7 cellular contexts compared by ENCODE assay signal in the genomic region with DNA sequence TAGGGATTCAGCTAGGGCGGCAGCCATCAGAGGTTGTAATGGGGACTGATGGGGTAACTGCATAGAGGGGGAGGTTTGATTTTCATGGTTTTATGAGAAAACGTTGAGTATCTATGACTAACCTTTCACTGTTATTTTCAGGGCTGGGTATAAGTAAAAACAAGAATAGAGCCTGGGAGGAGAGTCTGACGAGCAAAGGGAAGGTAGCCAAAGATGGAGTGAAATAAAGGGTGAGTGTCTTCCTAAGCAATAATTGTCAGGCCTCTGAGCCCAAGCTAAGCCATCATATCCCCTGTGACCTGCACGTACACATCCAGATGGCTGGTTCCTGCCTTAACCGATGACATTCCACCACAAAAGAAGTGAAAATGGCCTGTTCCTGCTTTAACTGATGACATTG.
DNase-seq lines count a peak whose midpoint lies in the region; ATAC-seq lines count a peak whose summit lies in the region.
"Not testable (repeated sequence)": the region's sequence is repeated elsewhere in the genome, so short reads cannot be mapped to it uniquely, and the experiment has no call there.

No MANE protein-coding gene starts in this region.

- not testable (repeated sequence) for DNase-seq in T-helper 2 cell treated with Interferon-gamma antibody and Interleukin-4, amounts not matched to agents 5 μg/mL and 100 μg/mL, for 36 hours (ENCODE audit: low spot score); activated CD4-positive, alpha-beta T cell treated with anti-CD3 and anti-CD28 coated beads, Interleukin-2, amount 10 ng/mL, durations not matched to agents 24 days and 14 days; activated CD4-positive, alpha-beta memory T cell treated with anti-CD3 and anti-CD28 coated beads for 36 hours; activated T-cell treated with anti-CD3 and anti-CD28 coated beads, Interleukin-2, amount 50 U/mL, for 72 hours; activated T-helper 2 cell treated with anti-CD3 and anti-CD28 coated beads, Interferon-gamma antibody, Interleukin-2, Interleukin-4, amounts not matched to agents 10 μg/mL and 5 μg/mL and 100 μg/mL, durations not matched to agents 14 hours and 24 hours and 36 hours (ENCODE audit: low spot score); activated naive CD4-positive, alpha-beta T cell treated with anti-CD3 and anti-CD28 coated beads, Interleukin-2, amount 50 U/mL, for 72 hours (ENCODE audit: low spot score in 2 of 2)

- CTCF ChIA-PET in activated CD4-positive, alpha-beta memory T cell treated with anti-CD3 and anti-CD28 coated beads for 36 hours (lab: Charles Lee): not testable (repeated sequence)

- H3K27ac Mint-ChIP-seq in T-helper 2 cell treated with Interferon-gamma antibody and Interleukin-4, amounts not matched to agents 5 μg/mL and 100 μg/mL, for 36 hours: peak overlapping the region; percentile 32
- H3K27ac Mint-ChIP-seq in activated CD4-positive, alpha-beta T cell treated with anti-CD3 and anti-CD28 coated beads, Interleukin-2, amount 10 ng/mL, durations not matched to agents 24 days and 14 days: peak overlapping the region; percentile 44
- peak overlapping the region; percentile 71 for H3K27ac Mint-ChIP-seq in activated CD4-positive, alpha-beta memory T cell treated with anti-CD3 and anti-CD28 coated beads for 36 hours
- peak overlapping the region; percentile 10 for H3K27ac Mint-ChIP-seq in activated T-cell treated with anti-CD3 and anti-CD28 coated beads, Interleukin-2, amount 50 U/mL, for 72 hours
- peak overlapping the region; percentile 38 for H3K27ac Mint-ChIP-seq in activated T-helper 2 cell treated with anti-CD3 and anti-CD28 coated beads, Interferon-gamma antibody, Interleukin-2, Interleukin-4, amounts not matched to agents 10 μg/mL and 5 μg/mL and 100 μg/mL, durations not matched to agents 14 hours and 24 hours and 36 hours
- H3K27ac Mint-ChIP-seq in activated naive CD4-positive, alpha-beta T cell treated with anti-CD3 and anti-CD28 coated beads, Interleukin-2, amount 50 U/mL, for 72 hours: peak overlapping the region; percentile 64 to 65
- peak overlapping the region; percentile 21 for H3K27ac Mint-ChIP-seq in stimulated activated memory B cell treated with anti-CD40 and anti-IgM and Interleukin-4, amounts not matched to agents 10 μg/mL and 1 μg/mL and 100 μg/mL, for 72 hours

- peak in 1 of 2 donors; percentile 48 for ATAC-seq in activated T-cell treated with anti-CD3 and anti-CD28 coated beads, Interleukin-2, amount 50 U/mL, for 72 hours (replicated peaks in 1 of 2)
- peak; percentile 56 to 67 for ATAC-seq in activated naive CD4-positive, alpha-beta T cell treated with anti-CD3 and anti-CD28 coated beads, Interleukin-2, amount 50 U/mL, for 72 hours
- not testable (repeated sequence) for ATAC-seq in stimulated activated memory B cell treated with anti-CD40 and anti-IgM and Interleukin-4, amounts not matched to agents 10 μg/mL and 1 μg/mL and 100 μg/mL, for 72 hours

- H3K36me3 Mint-ChIP-seq in T-helper 2 cell treated with Interferon-gamma antibody and Interleukin-4, amounts not matched to agents 5 μg/mL and 100 μg/mL, for 36 hours (ENCODE audit: low read depth): peaks cover 29% of the 10 kb centered on the region
- peaks cover 11% of the 10 kb centered on the region for H3K36me3 Mint-ChIP-seq in activated CD4-positive, alpha-beta T cell treated with anti-CD3 and anti-CD28 coated beads, Interleukin-2, amount 10 ng/mL, durations not matched to agents 24 days and 14 days (ENCODE audit: low read depth)
- H3K36me3 Mint-ChIP-seq in activated CD4-positive, alpha-beta memory T cell treated with anti-CD3 and anti-CD28 coated beads for 36 hours; activated T-cell treated with anti-CD3 and anti-CD28 coated beads, Interleukin-2, amount 50 U/mL, for 72 hours (ENCODE audit: insufficient read depth in 2 of 2); stimulated activated memory B cell treated with anti-CD40 and anti-IgM and Interleukin-4, amounts not matched to agents 10 μg/mL and 1 μg/mL and 100 μg/mL, for 72 hours: not testable (repeated sequence)
- peaks cover 21% of the 10 kb centered on the region for H3K36me3 Mint-ChIP-seq in activated T-helper 2 cell treated with anti-CD3 and anti-CD28 coated beads, Interferon-gamma antibody, Interleukin-2, Interleukin-4, amounts not matched to agents 10 μg/mL and 5 μg/mL and 100 μg/mL, durations not matched to agents 14 hours and 24 hours and 36 hours (ENCODE audit: low read depth)
- peaks cover 11 to 12% of the 10 kb centered on the region in 2 donors for H3K36me3 Mint-ChIP-seq in activated naive CD4-positive, alpha-beta T cell treated with anti-CD3 and anti-CD28 coated beads, Interleukin-2, amount 50 U/mL, for 72 hours

- H3K4me1 Mint-ChIP-seq in T-helper 2 cell treated with Interferon-gamma antibody and Interleukin-4, amounts not matched to agents 5 μg/mL and 100 μg/mL, for 36 hours (ENCODE audit: low read depth): peaks cover 54% of the 10 kb centered on the region
- peaks cover 59% of the 10 kb centered on the region for H3K4me1 Mint-ChIP-seq in activated CD4-positive, alpha-beta T cell treated with anti-CD3 and anti-CD28 coated beads, Interleukin-2, amount 10 ng/mL, durations not matched to agents 24 days and 14 days
- peaks cover 52% of the 10 kb centered on the region for H3K4me1 Mint-ChIP-seq in activated CD4-positive, alpha-beta memory T cell treated with anti-CD3 and anti-CD28 coated beads for 36 hours (ENCODE audit: low read depth)
- not testable (repeated sequence) for H3K4me1 Mint-ChIP-seq in activated T-cell treated with anti-CD3 and anti-CD28 coated beads, Interleukin-2, amount 50 U/mL, for 72 hours (ENCODE audit: low read depth)
- peaks cover 58% of the 10 kb centered on the region for H3K4me1 Mint-ChIP-seq in activated T-helper 2 cell treated with anti-CD3 and anti-CD28 coated beads, Interferon-gamma antibody, Interleukin-2, Interleukin-4, amounts not matched to agents 10 μg/mL and 5 μg/mL and 100 μg/mL, durations not matched to agents 14 hours and 24 hours and 36 hours (ENCODE audit: low read depth)
- H3K4me1 Mint-ChIP-seq in stimulated activated memory B cell treated with anti-CD40 and anti-IgM and Interleukin-4, amounts not matched to agents 10 μg/mL and 1 μg/mL and 100 μg/mL, for 72 hours: peaks cover 26% of the 10 kb centered on the region

- H3K4me3 Mint-ChIP-seq in T-helper 2 cell treated with Interferon-gamma antibody and Interleukin-4, amounts not matched to agents 5 μg/mL and 100 μg/mL, for 36 hours; activated CD4-positive, alpha-beta T cell treated with anti-CD3 and anti-CD28 coated beads, Interleukin-2, amount 10 ng/mL, durations not matched to agents 24 days and 14 days; activated CD4-positive, alpha-beta memory T cell treated with anti-CD3 and anti-CD28 coated beads for 36 hours; activated T-helper 2 cell treated with anti-CD3 and anti-CD28 coated beads, Interferon-gamma antibody, Interleukin-2, Interleukin-4, amounts not matched to agents 10 μg/mL and 5 μg/mL and 100 μg/mL, durations not matched to agents 14 hours and 24 hours and 36 hours (ENCODE audit: low read depth); stimulated activated memory B cell treated with anti-CD40 and anti-IgM and Interleukin-4, amounts not matched to agents 10 μg/mL and 1 μg/mL and 100 μg/mL, for 72 hours: not testable (repeated sequence)
- peak overlapping the region in 1 of 2 donors; percentile 50 for H3K4me3 Mint-ChIP-seq in activated T-cell treated with anti-CD3 and anti-CD28 coated beads, Interleukin-2, amount 50 U/mL, for 72 hours

- intact Hi-C loops in activated CD4-positive, alpha-beta T cell treated with anti-CD3 and anti-CD28 coated beads, Interleukin-2, amount 10 ng/mL, durations not matched to agents 24 days and 14 days (cut with micrococcal nuclease): loop anchor here (10.0 kb wide), 1 partner anchor 207 kb away; no protein-coding TSS in a partner anchor
- intact Hi-C loops in activated CD4-positive, alpha-beta memory T cell treated with anti-CD3 and anti-CD28 coated beads for 36 hours (cut with micrococcal nuclease): loop anchor here (2.0 kb wide), 1 partner anchor 39 kb away; no protein-coding TSS in a partner anchor
- intact Hi-C loops in activated T-helper 2 cell treated with anti-CD3 and anti-CD28 coated beads, Interferon-gamma antibody, Interleukin-2, Interleukin-4, amounts not matched to agents 10 μg/mL and 5 μg/mL and 100 μg/mL, durations not matched to agents 14 hours and 24 hours and 36 hours (cut with micrococcal nuclease): not testable (repeated sequence)

- POLR2A ChIA-PET in activated CD4-positive, alpha-beta memory T cell treated with anti-CD3 and anti-CD28 coated beads for 36 hours (lab: Charles Lee): not testable (repeated sequence)

- H3K9me3 Mint-ChIP-seq in T-helper 2 cell treated with Interferon-gamma antibody and Interleukin-4, amounts not matched to agents 5 μg/mL and 100 μg/mL, for 36 hours: peaks cover 16% of the 10 kb centered on the region
- H3K9me3 Mint-ChIP-seq in activated CD4-positive, alpha-beta T cell treated with anti-CD3 and anti-CD28 coated beads, Interleukin-2, amount 10 ng/mL, durations not matched to agents 24 days and 14 days: peaks cover 33% of the 10 kb centered on the region
- not testable (repeated sequence) for H3K9me3 Mint-ChIP-seq in activated CD4-positive, alpha-beta memory T cell treated with anti-CD3 and anti-CD28 coated beads for 36 hours; activated T-cell treated with anti-CD3 and anti-CD28 coated beads, Interleukin-2, amount 50 U/mL, for 72 hours; activated T-helper 2 cell treated with anti-CD3 and anti-CD28 coated beads, Interferon-gamma antibody, Interleukin-2, Interleukin-4, amounts not matched to agents 10 μg/mL and 5 μg/mL and 100 μg/mL, durations not matched to agents 14 hours and 24 hours and 36 hours; stimulated activated memory B cell treated with anti-CD40 and anti-IgM and Interleukin-4, amounts not matched to agents 10 μg/mL and 1 μg/mL and 100 μg/mL, for 72 hours
- peaks cover 4 to 26% of the 10 kb centered on the region in 2 donors for H3K9me3 Mint-ChIP-seq in activated naive CD4-positive, alpha-beta T cell treated with anti-CD3 and anti-CD28 coated beads, Interleukin-2, amount 50 U/mL, for 72 hours

- H3K27me3 Mint-ChIP-seq in T-helper 2 cell treated with Interferon-gamma antibody and Interleukin-4, amounts not matched to agents 5 μg/mL and 100 μg/mL, for 36 hours (ENCODE audit: low read depth); activated CD4-positive, alpha-beta T cell treated with anti-CD3 and anti-CD28 coated beads, Interleukin-2, amount 10 ng/mL, durations not matched to agents 24 days and 14 days; activated CD4-positive, alpha-beta memory T cell treated with anti-CD3 and anti-CD28 coated beads for 36 hours; activated T-cell treated with anti-CD3 and anti-CD28 coated beads, Interleukin-2, amount 50 U/mL, for 72 hours (ENCODE audit: low read depth); activated T-helper 2 cell treated with anti-CD3 and anti-CD28 coated beads, Interferon-gamma antibody, Interleukin-2, Interleukin-4, amounts not matched to agents 10 μg/mL and 5 μg/mL and 100 μg/mL, durations not matched to agents 14 hours and 24 hours and 36 hours (ENCODE audit: low read depth); stimulated activated memory B cell treated with anti-CD40 and anti-IgM and Interleukin-4, amounts not matched to agents 10 μg/mL and 1 μg/mL and 100 μg/mL, for 72 hours: not testable (repeated sequence)

Comparison
In these comparisons a context has a peak if more than half of its experiments do, and no peak if none do; other contexts are left out.
1. H3K27ac Mint-ChIP-seq: peak in every context shown above with its lines; median percentile 71 in activated CD4-positive, alpha-beta memory T cell treated with anti-CD3 and anti-CD28 coated beads for 36 hours; 64 in activated naive CD4-positive, alpha-beta T cell treated with anti-CD3 and anti-CD28 coated beads, Interleukin-2, amount 50 U/mL, for 72 hours; 44 in activated CD4-positive, alpha-beta T cell treated with anti-CD3 and anti-CD28 coated beads, Interleukin-2, amount 10 ng/mL, durations not matched to agents 24 days and 14 days; 38 in activated T-helper 2 cell treated with anti-CD3 and anti-CD28 coated beads, Interferon-gamma antibody, Interleukin-2, Interleukin-4, amounts not matched to agents 10 μg/mL and 5 μg/mL and 100 μg/mL, durations not matched to agents 14 hours and 24 hours and 36 hours; 32 in T-helper 2 cell treated with Interferon-gamma antibody and Interleukin-4, amounts not matched to agents 5 μg/mL and 100 μg/mL, for 36 hours; 21 in stimulated activated memory B cell treated with anti-CD40 and anti-IgM and Interleukin-4, amounts not matched to agents 10 μg/mL and 1 μg/mL and 100 μg/mL, for 72 hours; 10 in activated T-cell treated with anti-CD3 and anti-CD28 coated beads, Interleukin-2, amount 50 U/mL, for 72 hours.